Comparison of ENCODE assay signal across 24 cellular contexts in the genomic region with DNA sequence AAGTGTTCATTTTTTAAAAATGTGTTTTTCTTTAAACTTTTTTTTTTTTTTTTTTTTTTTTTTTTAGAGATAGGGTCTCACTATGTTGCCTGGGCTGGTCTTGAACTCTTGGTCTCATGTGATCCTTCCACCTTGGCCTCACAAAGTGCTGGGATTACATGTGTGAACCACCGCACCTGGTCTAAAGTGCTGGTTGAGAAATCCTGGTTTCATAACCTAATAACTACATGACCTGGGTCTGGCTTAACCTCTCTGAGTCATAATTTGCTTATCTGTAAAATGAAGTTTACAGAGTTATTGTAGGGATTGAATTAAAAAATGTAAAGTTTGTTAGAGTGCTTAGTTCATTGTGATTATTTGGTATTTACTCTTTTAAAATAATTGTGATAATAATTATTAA. TPM values are rescaled to one million over a fixed set of nuclear protein-coding genes. Genes with fewer than 3 reads are reported as not detected.
DNase-seq lines count a peak whose midpoint lies in the region; ATAC-seq and TF ChIP-seq lines count a peak whose summit lies in the region.
"Had no signal": no experiment of that assay in that cellular context is flagged by ENCODE, and none has a peak within 500 bp of the region (broad histone marks: within the 10 kb centered on the region; RNA-seq: fewer than 3 reads in every experiment).

No MANE protein-coding gene starts in this region.

- no peak overlapping the region for H3K4me2 ChIP-seq in MM.1S (ENCODE audit: low read depth, low read length)

- H3F3A ChIP-seq in MM.1S (ENCODE audit: insufficient read depth, low read length), result no peaks in the 10 kb centered on the region

- peak; percentile 13 for DNase-seq in MM.1S
- DNase-seq in fibroblast of mammary gland (ENCODE audit: low read depth), result peak; percentile 21
- no peak for DNase-seq in lung (ENCODE audit: low spot score)
- no peak for DNase-seq in activated T-cell treated with anti-CD3 and anti-CD28 coated beads, Interleukin-2, amount 50 U/mL, for 1 hour
- no peak for DNase-seq in MG63
- DNase-seq: activated CD8-positive, alpha-beta memory T cell treated with anti-CD3 and anti-CD28 coated beads, Interleukin-2, amount 10 ng/mL, durations not matched to agents 7 days and 5 days; activated effector memory CD4-positive, alpha-beta T cell treated with Interleukin-2 at 50 U/mL for 16 hours; cortex of kidney; foreskin melanocyte; H7; natural killer cell; NCI-H2171 treated with DMSO at 0.1 percent for 48 hours; NCI-H748 treated with DMSO at 0.1 percent for 48 hours; OCI-M1; ovary; sigmoid colon; stimulated activated CD4-positive, alpha-beta T cell treated with anti-CD3 and anti-CD28 coated beads, Interleukin-2, amount 100 ng/mL, for 24 hours; stimulated activated naive B cell treated with anti-CD40 and anti-IgM and Interleukin-4, amounts not matched to agents 10 μg/mL and 1 μg/mL and 100 μg/mL, for 72 hours had no signal

- no peak overlapping the region for H3K9ac ChIP-seq in MM.1S (ENCODE audit: low read length)

- H2AFZ ChIP-seq in MM.1S (ENCODE audit: low read length), result no peak overlapping the region

- H3K36me3 ChIP-seq in MM.1S (replicated peaks; ENCODE audit: insufficient read depth, low read length) (no peaks in the 10 kb centered on the region), lung (ENCODE audit: control insufficient read depth in 2 of 2, insufficient read depth in 2 of 2, low read length in 2 of 2) (no peaks in the 10 kb centered on the region), MG63 (no peaks in the 10 kb centered on the region)
- H3K36me3 ChIP-seq: ovary, sigmoid colon, thyroid gland had no signal

- H3K27me3 ChIP-seq in MM.1S (replicated peaks; ENCODE audit: insufficient read depth, low read length) (no peaks in the 10 kb centered on the region), lung (ENCODE audit: control insufficient read depth, insufficient read depth) (no peaks in the 10 kb centered on the region), MG63 (no peaks in the 10 kb centered on the region)
- H3K27me3 ChIP-seq: ovary, sigmoid colon had no signal

- H3K79me2 ChIP-seq in MM.1S (ENCODE audit: low read length), result no peaks in the 10 kb centered on the region

- peak; percentile 46 for ATAC-seq in GM18519 (IDR thresholded peaks at IDR 0.05; ENCODE audit: low FRiP score, unreplicated experiment)
- peak; percentile 34 for ATAC-seq in lung (ENCODE audit: insufficient read depth, low FRiP score)
- no peak for ATAC-seq in HG03196 (IDR thresholded peaks at IDR 0.05; ENCODE audit: unreplicated experiment)
- no peak for ATAC-seq in GM19324 (IDR thresholded peaks at IDR 0.05; ENCODE audit: low FRiP score, unreplicated experiment)
- ATAC-seq: activated CD8-positive, alpha-beta memory T cell treated with anti-CD3 and anti-CD28 coated beads, Interleukin-2, amount 10 ng/mL, durations not matched to agents 7 days and 5 days; natural killer cell; stimulated activated naive B cell treated with anti-CD40 and anti-IgM and Interleukin-4, amounts not matched to agents 10 μg/mL and 1 μg/mL and 100 μg/mL, for 72 hours; T-cell had no signal

- H3K4me1 ChIP-seq in MM.1S (ENCODE audit: low read length), result no peaks in the 10 kb centered on the region
- H3K4me1 ChIP-seq in lung (ENCODE audit: control insufficient read depth in 2 of 2, insufficient read depth in 2 of 2, low read length in 2 of 2), result no peaks in the 10 kb centered on the region
- H3K4me1 ChIP-seq: thyroid gland had no signal

- H4K20me1 ChIP-seq in MM.1S (ENCODE audit: insufficient read depth, low read length), result no peaks in the 10 kb centered on the region

- H3K27ac ChIP-seq in MM.1S (ENCODE audit: low read length), result no peak overlapping the region
- H3K27ac ChIP-seq in lung (ENCODE audit: low read depth in 1 of 2, low read length in 1 of 2), result no peak overlapping the region
- H3K27ac ChIP-seq: ovary, sigmoid colon, thyroid gland had no signal

- TF ChIP-seq CTCF in MM.1S (IDR thresholded peaks at IDR 0.05; ENCODE audit: low read length) (no peak), fibroblast of mammary gland (conservative IDR thresholded peaks at IDR 0.05; ENCODE audit: control insufficient read depth, insufficient read depth, low read depth, low read length) (no peak), lung (IDR thresholded peaks at IDR 0.05; ENCODE audit: control extremely low read depth, extremely low read depth) (no peak)

- H3K9me3 ChIP-seq in MM.1S (replicated peaks; ENCODE audit: insufficient read depth, low read length) (no peaks in the 10 kb centered on the region), lung (ENCODE audit: control insufficient read depth in 2 of 2, insufficient read depth in 1 of 2, low read length in 1 of 2) (no peaks in the 10 kb centered on the region), MG63 (no peaks in the 10 kb centered on the region)
- H3K9me3 ChIP-seq: ovary, sigmoid colon, thyroid gland had no signal

- H3K9me2 ChIP-seq in MM.1S (replicated peaks; ENCODE audit: insufficient read depth, low read length), result no peaks in the 10 kb centered on the region

- no peak overlapping the region for H3K4me3 ChIP-seq in MM.1S (ENCODE audit: low read length)
- no peak overlapping the region for H3K4me3 ChIP-seq in fibroblast of mammary gland (ENCODE audit: control insufficient read depth, low read depth, low read length)
- H3K4me3 ChIP-seq in lung, result no peak overlapping the region
- H3K4me3 ChIP-seq in MG63, result no peak overlapping the region
- H3K4me3 ChIP-seq: ovary, sigmoid colon, thyroid gland had no signal

- 37 to 74% methylated on average over 1 of the region's 1 CpG for WGBS in lung, 2 donors

RNA-seq across cellular contexts. Expression of gene HSD17B13, which starts 5.2 kb away (rescaled TPM):
- total RNA-seq in lung, result 1 to 10 TPM in 1 of 2 donors, under 1 TPM in 1; 0.34 to 1.0 TPM
- 1 to 10 TPM in 1 of 2 donors, under 1 TPM in 1; 0.15 to 3.1 TPM for polyA plus RNA-seq in lung
- 0.17 TPM in 1 of 2 replicates, not detected in the other for total RNA-seq in MG63 (2014; rRNA removed; shearing (Covaris generic); ENCODE audit: low replicate concordance)
- polyA plus RNA-seq: keratinocyte had no signal

Comparison
In these comparisons a context has a peak if more than half of its experiments do, and no peak if none do; other contexts are left out.
1. ATAC-seq: peak in GM18519 (single experiment) and lung (single experiment); none in HG03196 (single experiment) and GM19324 (single experiment).
2. DNase-seq: peak in MM.1S (single experiment) and fibroblast of mammary gland (single experiment); none in lung (single experiment), activated T-cell treated with anti-CD3 and anti-CD28 coated beads, Interleukin-2, amount 50 U/mL, for 1 hour (single experiment) and MG63 (single experiment).